15 cellular contexts compared by ENCODE assay signal in genomic region chr5:83467315-83468044, GRCh38. TPM values are rescaled to one million over a fixed set of nuclear protein-coding genes. Genes with fewer than 3 reads are reported as not detected.
DNase-seq lines count a peak whose midpoint lies in the region; ATAC-seq, FAIRE-seq and TF ChIP-seq lines count a peak whose summit lies in the region.
"Had no signal": no experiment of that assay in that cellular context is flagged by ENCODE, and none has a peak within 500 bp of the region (broad histone marks: within the 10 kb centered on the region; RNA-seq: fewer than 3 reads in every experiment).

No MANE protein-coding gene starts in this region.

- 61 to 66% (median 65%) methylated on average over 9 of the region's 9 CpGs for WGBS in heart left ventricle, 4 donors

- peaks cover 74% of the 10 kb centered on the region for H3K27me3 Mint-ChIP-seq in MCF 10A (ENCODE audit: insufficient read depth, unreplicated experiment)

- intact Hi-C loops in heart left ventricle (cut with DNase I) (no loop called here), sciatic nerve (cut with DNase I) (no loop called here), MCF 10A (cut with micrococcal nuclease) (no loop called here)

- TF ChIP-seq CTCF in heart left ventricle (IDR thresholded peaks at IDR 0.05) (peak in 4 of 12 donors; percentile 15 to 39 (median 24)), MCF 10A (IDR thresholded peaks at IDR 0.05; ENCODE audit: unreplicated experiment) (no peak)

- H3K9me3 ChIP-seq in heart left ventricle = no peaks in the 10 kb centered on the region
- H3K9me3 ChIP-seq: colonic mucosa, esophagus squamous epithelium, right lobe of liver had no signal

- peak overlapping the region in 6 of 12 donors; percentile 13 to 44 (median 36) for H3K27ac ChIP-seq in heart left ventricle
- H3K27ac ChIP-seq: colonic mucosa, esophagus squamous epithelium, right lobe of liver, VCaP had no signal

- BruUV-seq in MCF 10A (replicated peaks; lab: Mats Ljungman, UMichigan) = no TSS peak

- H3K4me1 ChIP-seq in heart left ventricle = peaks cover 0 to 16% (median 9%) of the 10 kb centered on the region in 12 donors
- H3K4me1 ChIP-seq: colonic mucosa, right lobe of liver had no signal

- no peaks in the 10 kb centered on the region for H3K36me3 Mint-ChIP-seq in MCF 10A (ENCODE audit: insufficient read depth, unreplicated experiment)
- H3K36me3 Mint-ChIP-seq: activated naive CD8-positive, alpha-beta T cell had no signal

- H3K4me3 ChIP-seq in heart left ventricle = peak overlapping the region in 2 of 12 donors; percentile 14 to 15
- H3K4me3 ChIP-seq: colonic mucosa, esophagus squamous epithelium, right lobe of liver had no signal

- H3K4me1 Mint-ChIP-seq in MCF 10A (ENCODE audit: insufficient read depth, unreplicated experiment) = no peaks in the 10 kb centered on the region

- peaks cover 0 to 46% (median 21%) of the 10 kb centered on the region in 9 donors for H3K27me3 ChIP-seq in heart left ventricle

- POLR2A ChIA-PET in MCF 10A (lab: Yijun Ruan, JAX) = no interaction called here

- FAIRE-seq in GM12891 (lab: Jason Lieb, UNC) = no peak

- CTCF ChIA-PET in MCF 10A (lab: Yijun Ruan, JAX) = no interaction called here

- H3K36me3 ChIP-seq in heart left ventricle = no peaks in the 10 kb centered on the region
- H3K36me3 ChIP-seq: colonic mucosa, esophagus squamous epithelium, right lobe of liver had no signal

- no peak overlapping the region for H3K4me3 Mint-ChIP-seq in MCF 10A (ENCODE audit: unreplicated experiment)
- H3K4me3 Mint-ChIP-seq: activated naive CD8-positive, alpha-beta T cell had no signal

- DNase-seq in GM03348 (ENCODE audit: low spot score) (peak; percentile 77), astrocyte of the hippocampus (ENCODE audit: low read depth, low spot score) (peak; percentile 57), heart left ventricle (peak; percentile 41 to 67 (median 61)), sciatic nerve (ENCODE audit: low spot score) (no peak), MCF 10A (ENCODE audit: unreplicated experiment) (no peak), GM12891 (ENCODE audit: insufficient read length, low spot score) (no peak)
- DNase-seq in activated CD8-positive, alpha-beta memory T cell treated with anti-CD3 and anti-CD28 coated beads, Interleukin-2, amount 50 U/mL, for 48 hours = no peak
- DNase-seq: colonic mucosa, esophagus squamous epithelium, KG1, NCI-H2081 treated with DMSO at 0.1 percent for 48 hours, right lobe of liver had no signal

- H3K9me3 Mint-ChIP-seq in MCF 10A (ENCODE audit: unreplicated experiment) = peaks cover 7% of the 10 kb centered on the region

- TF ChIP-seq POLR2A in heart left ventricle (IDR thresholded peaks at IDR 0.05) (no peak), GM12891 (IDR thresholded peaks at IDR 0.05; ENCODE audit: low read depth, low read length) (no peak)

- no peak overlapping the region for H3K27ac Mint-ChIP-seq in MCF 10A (ENCODE audit: low read depth, unreplicated experiment)
- H3K27ac Mint-ChIP-seq: activated naive CD8-positive, alpha-beta T cell had no signal

- ATAC-seq in heart left ventricle (peak; percentile 65 to 83 (median 75)), sciatic nerve (peak; percentile 46), GM18517 (IDR thresholded peaks at IDR 0.05; ENCODE audit: unreplicated experiment) (no peak)
- ATAC-seq: right lobe of liver had no signal

TF ChIP-seq in GM12891, 5 proteins besides CTCF, POLR2A, EP300 and RAD21:
- TF ChIP-seq SPI1 (IDR thresholded peaks at IDR 0.05; ENCODE audit: low read depth, low read length) = no peak
- no peak for TF ChIP-seq POLR2AphosphoS5 (IDR thresholded peaks at IDR 0.05; ENCODE audit: low read depth, low read length)
- TF ChIP-seq PAX5 (IDR thresholded peaks at IDR 0.05; ENCODE audit: insufficient read depth, low read length, severe bottlenecking) = no peak

RNA-seq across cellular contexts. Expression of gene VCAN, which starts 4.1 kb away (rescaled TPM):
- total RNA-seq in heart left ventricle (100 to 1,000 TPM in 1 of 9 donors, 10 to 100 TPM in 8; 11.6 to 121 (median 29.5) TPM), sciatic nerve (98.0 TPM), MCF 10A (2022) (44.1 and 50.6 TPM in 2 replicates)
- polyA plus RNA-seq in heart left ventricle = 10 to 100 TPM in 1 of 2 donors, 1 to 10 TPM in 1; 4.8 to 24.3 TPM
- polyA plus RNA-seq in GM12891 (2012; ENCODE audit: low read depth, missing spikeins) = 1.4 TPM

Comparison
In these comparisons a context has a peak if more than half of its experiments do, and no peak if none do; other contexts are left out.
1. DNase-seq: peak in GM03348 (single experiment), astrocyte of the hippocampus (single experiment) and heart left ventricle (5 of 5); none in sciatic nerve (single experiment), MCF 10A (single experiment), GM12891 (single experiment) and activated CD8-positive, alpha-beta memory T cell treated with anti-CD3 and anti-CD28 coated beads, Interleukin-2, amount 50 U/mL, for 48 hours (single experiment).